Comparison of ENCODE assay signal across 1 cellular context in the genomic region with DNA sequence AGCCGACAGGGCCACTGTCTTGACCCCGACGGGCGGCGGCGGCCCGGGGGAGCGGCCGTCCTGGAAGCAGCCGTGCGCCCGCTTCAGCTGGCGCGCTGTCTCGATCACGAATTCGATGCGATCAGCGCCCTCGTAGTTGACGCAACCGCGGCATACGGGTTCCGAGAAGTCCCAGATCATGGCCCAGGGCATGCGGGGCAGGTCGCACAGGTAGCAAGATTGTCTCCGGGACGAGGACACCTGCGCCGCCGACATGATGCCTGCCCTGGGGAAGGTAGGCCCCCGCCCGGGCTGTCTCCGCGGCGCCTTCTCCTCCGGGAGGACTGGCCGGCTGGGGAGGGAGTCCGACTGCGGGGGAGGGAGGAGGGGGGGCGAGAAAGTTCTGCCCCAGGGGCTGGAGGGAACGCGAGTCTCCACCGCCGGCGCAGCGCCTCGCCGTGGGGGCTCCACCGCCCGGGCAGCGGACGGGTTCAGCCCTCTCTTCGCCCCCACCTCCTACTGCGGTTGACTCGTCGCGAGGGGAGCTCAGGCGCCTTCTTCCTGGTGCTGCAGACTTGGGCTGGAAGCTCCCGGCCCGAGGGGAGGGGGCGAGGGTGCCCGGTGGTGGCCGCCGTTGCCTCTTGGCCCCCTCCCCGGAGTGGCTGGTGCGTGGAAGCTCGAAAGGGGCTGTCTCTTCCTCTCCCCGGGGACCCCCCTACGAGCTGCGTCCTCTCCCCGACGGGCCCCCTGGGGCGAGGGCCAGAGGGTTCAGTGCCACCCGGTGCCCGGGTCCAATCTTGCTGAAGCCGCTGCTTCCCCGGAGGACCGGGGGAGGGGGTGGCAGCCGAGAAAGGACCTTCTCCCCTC.
TF ChIP-seq lines count a peak whose summit lies in the region.

No MANE protein-coding gene starts in this region.

TF ChIP-seq in HepG2, 621 proteins besides CTCF, POLR2A, EP300 and RAD21 (continued from another document and continues in another):
- TF ChIP-seq RFXANK (CRISPR knock-in tag; IDR thresholded peaks at IDR 0.05) (no peak), ZNF432 (CRISPR knock-in tag; IDR thresholded peaks at IDR 0.05; ENCODE audit: borderline replicate concordance) (no peak), NCOA1 (CRISPR knock-in tag; IDR thresholded peaks at IDR 0.05) (no peak), SMAD1 (CRISPR knock-in tag; IDR thresholded peaks at IDR 0.05; ENCODE audit: borderline replicate concordance, low read depth) (no peak), HOXA7 (CRISPR knock-in tag; IDR thresholded peaks at IDR 0.05) (no peak), ZFP41 (CRISPR knock-in tag; IDR thresholded peaks at IDR 0.05; ENCODE audit: borderline replicate concordance) (no peak), ZFP62 (CRISPR knock-in tag; IDR thresholded peaks at IDR 0.05) (no peak), ZNF841 (CRISPR knock-in tag; IDR thresholded peaks at IDR 0.05; ENCODE audit: borderline replicate concordance) (no peak), ZFY (CRISPR knock-in tag; IDR thresholded peaks at IDR 0.05) (peak; percentile 17), LCORL (IDR thresholded peaks at IDR 0.05) (no peak), LCORL (CRISPR knock-in tag; IDR thresholded peaks at IDR 0.05) (no peak), MBNL3 (CRISPR knock-in tag; conservative IDR thresholded peaks at IDR 0.05) (no peak), FOSL2 (CRISPR knock-in tag; IDR thresholded peaks at IDR 0.05) (0 out of 2 replicates have a peak, but pooled peaks have one; percentile 14), ZNF644 (CRISPR knock-in tag; IDR thresholded peaks at IDR 0.05; ENCODE audit: low read depth) (no peak), ZNF781 (CRISPR knock-in tag; IDR thresholded peaks at IDR 0.05; ENCODE audit: borderline replicate concordance, not compliant biosample characterization) (no peak), FOXJ3 (CRISPR knock-in tag; IDR thresholded peaks at IDR 0.05; ENCODE audit: borderline replicate concordance) (no peak), NR3C1 (CRISPR knock-in tag; IDR thresholded peaks at IDR 0.05) (no peak)
- TF ChIP-seq, protein P1, sequence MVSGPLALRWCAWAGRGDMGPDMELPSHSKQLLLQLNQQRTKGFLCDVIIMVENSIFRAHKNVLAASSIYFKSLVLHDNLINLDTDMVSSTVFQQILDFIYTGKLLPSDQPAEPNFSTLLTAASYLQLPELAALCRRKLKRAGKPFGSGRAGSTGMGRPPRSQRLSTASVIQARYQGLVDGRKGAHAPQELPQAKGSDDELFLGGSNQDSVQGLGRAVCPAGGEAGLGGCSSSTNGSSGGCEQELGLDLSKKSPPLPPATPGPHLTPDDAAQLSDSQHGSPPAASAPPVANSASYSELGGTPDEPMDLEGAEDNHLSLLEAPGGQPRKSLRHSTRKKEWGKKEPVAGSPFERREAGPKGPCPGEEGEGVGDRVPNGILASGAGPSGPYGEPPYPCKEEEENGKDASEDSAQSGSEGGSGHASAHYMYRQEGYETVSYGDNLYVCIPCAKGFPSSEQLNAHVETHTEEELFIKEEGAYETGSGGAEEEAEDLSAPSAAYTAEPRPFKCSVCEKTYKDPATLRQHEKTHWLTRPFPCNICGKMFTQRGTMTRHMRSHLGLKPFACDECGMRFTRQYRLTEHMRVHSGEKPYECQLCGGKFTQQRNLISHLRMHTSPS (CRISPR knock-in tag; IDR thresholded peaks at IDR 0.05; ENCODE audit: low read depth), result peak; percentile 71; the same call in 1 of the 2 replicates
- TF ChIP-seq, protein P2, sequence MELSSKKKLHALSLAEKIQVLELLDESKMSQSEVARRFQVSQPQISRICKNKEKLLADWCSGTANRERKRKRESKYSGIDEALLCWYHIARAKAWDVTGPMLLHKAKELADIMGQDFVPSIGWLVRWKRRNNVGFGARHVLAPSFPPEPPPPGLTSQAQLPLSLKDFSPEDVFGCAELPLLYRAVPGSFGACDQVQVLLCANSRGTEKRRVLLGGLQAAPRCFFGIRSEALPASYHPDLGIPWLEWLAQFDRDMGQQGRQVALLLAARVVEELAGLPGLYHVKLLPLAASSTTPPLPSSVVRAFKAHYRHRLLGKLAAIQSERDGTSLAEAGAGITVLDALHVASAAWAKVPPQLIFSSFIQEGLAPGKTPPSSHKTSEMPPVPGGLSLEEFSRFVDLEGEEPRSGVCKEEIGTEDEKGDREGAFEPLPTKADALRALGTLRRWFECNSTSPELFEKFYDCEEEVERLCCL (CRISPR knock-in tag; IDR thresholded peaks at IDR 0.05; ENCODE audit: borderline replicate concordance), result no peak
- TF ChIP-seq, protein P3, sequence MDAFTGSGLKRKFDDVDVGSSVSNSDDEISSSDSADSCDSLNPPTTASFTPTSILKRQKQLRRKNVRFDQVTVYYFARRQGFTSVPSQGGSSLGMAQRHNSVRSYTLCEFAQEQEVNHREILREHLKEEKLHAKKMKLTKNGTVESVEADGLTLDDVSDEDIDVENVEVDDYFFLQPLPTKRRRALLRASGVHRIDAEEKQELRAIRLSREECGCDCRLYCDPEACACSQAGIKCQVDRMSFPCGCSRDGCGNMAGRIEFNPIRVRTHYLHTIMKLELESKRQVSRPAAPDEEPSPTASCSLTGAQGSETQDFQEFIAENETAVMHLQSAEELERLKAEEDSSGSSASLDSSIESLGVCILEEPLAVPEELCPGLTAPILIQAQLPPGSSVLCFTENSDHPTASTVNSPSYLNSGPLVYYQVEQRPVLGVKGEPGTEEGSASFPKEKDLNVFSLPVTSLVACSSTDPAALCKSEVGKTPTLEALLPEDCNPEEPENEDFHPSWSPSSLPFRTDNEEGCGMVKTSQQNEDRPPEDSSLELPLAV (CRISPR knock-in tag; conservative IDR thresholded peaks at IDR 0.05; ENCODE audit: low read depth), result no peak
- TF ChIP-seq, protein P4, sequence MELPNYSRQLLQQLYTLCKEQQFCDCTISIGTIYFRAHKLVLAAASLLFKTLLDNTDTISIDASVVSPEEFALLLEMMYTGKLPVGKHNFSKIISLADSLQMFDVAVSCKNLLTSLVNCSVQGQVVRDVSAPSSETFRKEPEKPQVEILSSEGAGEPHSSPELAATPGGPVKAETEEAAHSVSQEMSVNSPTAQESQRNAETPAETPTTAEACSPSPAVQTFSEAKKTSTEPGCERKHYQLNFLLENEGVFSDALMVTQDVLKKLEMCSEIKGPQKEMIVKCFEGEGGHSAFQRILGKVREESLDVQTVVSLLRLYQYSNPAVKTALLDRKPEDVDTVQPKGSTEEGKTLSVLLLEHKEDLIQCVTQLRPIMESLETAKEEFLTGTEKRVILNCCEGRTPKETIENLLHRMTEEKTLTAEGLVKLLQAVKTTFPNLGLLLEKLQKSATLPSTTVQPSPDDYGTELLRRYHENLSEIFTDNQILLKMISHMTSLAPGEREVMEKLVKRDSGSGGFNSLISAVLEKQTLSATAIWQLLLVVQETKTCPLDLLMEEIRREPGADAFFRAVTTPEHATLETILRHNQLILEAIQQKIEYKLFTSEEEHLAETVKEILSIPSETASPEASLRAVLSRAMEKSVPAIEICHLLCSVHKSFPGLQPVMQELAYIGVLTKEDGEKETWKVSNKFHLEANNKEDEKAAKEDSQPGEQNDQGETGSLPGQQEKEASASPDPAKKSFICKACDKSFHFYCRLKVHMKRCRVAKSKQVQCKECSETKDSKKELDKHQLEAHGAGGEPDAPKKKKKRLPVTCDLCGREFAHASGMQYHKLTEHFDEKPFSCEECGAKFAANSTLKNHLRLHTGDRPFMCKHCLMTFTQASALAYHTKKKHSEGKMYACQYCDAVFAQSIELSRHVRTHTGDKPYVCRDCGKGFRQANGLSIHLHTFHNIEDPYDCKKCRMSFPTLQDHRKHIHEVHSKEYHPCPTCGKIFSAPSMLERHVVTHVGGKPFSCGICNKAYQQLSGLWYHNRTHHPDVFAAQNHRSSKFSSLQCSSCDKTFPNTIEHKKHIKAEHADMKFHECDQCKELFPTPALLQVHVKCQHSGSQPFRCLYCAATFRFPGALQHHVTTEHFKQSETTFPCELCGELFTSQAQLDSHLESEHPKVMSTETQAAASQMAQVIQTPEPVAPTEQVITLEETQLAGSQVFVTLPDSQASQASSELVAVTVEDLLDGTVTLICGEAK (IDR thresholded peaks at IDR 0.05), result no peak
- TF ChIP-seq, protein P4 (CRISPR knock-in tag; IDR thresholded peaks at IDR 0.05), result no peak
- TF ChIP-seq, protein P5, sequence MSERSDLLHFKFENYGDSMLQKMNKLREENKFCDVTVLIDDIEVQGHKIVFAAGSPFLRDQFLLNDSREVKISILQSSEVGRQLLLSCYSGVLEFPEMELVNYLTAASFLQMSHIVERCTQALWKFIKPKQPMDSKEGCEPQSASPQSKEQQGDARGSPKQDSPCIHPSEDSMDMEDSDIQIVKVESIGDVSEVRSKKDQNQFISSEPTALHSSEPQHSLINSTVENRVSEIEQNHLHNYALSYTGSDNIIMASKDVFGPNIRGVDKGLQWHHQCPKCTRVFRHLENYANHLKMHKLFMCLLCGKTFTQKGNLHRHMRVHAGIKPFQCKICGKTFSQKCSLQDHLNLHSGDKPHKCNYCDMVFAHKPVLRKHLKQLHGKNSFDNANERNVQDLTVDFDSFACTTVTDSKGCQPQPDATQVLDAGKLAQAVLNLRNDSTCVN (CRISPR knock-in tag; IDR thresholded peaks at IDR 0.05; ENCODE audit: borderline replicate concordance), result no peak
- TF ChIP-seq, protein P6, sequence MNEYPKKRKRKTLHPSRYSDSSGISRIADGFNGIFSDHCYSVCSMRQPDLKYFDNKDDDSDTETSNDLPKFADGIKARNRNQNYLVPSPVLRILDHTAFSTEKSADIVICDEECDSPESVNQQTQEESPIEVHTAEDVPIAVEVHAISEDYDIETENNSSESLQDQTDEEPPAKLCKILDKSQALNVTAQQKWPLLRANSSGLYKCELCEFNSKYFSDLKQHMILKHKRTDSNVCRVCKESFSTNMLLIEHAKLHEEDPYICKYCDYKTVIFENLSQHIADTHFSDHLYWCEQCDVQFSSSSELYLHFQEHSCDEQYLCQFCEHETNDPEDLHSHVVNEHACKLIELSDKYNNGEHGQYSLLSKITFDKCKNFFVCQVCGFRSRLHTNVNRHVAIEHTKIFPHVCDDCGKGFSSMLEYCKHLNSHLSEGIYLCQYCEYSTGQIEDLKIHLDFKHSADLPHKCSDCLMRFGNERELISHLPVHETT (CRISPR knock-in tag; conservative IDR thresholded peaks at IDR 0.05), result no peak
- TF ChIP-seq, protein P7, sequence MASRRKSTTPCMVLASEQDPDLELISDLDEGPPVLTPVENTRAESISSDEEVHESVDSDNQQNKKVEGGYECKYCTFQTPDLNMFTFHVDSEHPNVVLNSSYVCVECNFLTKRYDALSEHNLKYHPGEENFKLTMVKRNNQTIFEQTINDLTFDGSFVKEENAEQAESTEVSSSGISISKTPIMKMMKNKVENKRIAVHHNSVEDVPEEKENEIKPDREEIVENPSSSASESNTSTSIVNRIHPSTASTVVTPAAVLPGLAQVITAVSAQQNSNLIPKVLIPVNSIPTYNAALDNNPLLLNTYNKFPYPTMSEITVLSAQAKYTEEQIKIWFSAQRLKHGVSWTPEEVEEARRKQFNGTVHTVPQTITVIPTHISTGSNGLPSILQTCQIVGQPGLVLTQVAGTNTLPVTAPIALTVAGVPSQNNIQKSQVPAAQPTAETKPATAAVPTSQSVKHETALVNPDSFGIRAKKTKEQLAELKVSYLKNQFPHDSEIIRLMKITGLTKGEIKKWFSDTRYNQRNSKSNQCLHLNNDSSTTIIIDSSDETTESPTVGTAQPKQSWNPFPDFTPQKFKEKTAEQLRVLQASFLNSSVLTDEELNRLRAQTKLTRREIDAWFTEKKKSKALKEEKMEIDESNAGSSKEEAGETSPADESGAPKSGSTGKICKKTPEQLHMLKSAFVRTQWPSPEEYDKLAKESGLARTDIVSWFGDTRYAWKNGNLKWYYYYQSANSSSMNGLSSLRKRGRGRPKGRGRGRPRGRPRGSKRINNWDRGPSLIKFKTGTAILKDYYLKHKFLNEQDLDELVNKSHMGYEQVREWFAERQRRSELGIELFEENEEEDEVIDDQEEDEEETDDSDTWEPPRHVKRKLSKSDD (CRISPR knock-in tag; IDR thresholded peaks at IDR 0.05; ENCODE audit: low read depth), result no peak
- TF ChIP-seq, protein P8, sequence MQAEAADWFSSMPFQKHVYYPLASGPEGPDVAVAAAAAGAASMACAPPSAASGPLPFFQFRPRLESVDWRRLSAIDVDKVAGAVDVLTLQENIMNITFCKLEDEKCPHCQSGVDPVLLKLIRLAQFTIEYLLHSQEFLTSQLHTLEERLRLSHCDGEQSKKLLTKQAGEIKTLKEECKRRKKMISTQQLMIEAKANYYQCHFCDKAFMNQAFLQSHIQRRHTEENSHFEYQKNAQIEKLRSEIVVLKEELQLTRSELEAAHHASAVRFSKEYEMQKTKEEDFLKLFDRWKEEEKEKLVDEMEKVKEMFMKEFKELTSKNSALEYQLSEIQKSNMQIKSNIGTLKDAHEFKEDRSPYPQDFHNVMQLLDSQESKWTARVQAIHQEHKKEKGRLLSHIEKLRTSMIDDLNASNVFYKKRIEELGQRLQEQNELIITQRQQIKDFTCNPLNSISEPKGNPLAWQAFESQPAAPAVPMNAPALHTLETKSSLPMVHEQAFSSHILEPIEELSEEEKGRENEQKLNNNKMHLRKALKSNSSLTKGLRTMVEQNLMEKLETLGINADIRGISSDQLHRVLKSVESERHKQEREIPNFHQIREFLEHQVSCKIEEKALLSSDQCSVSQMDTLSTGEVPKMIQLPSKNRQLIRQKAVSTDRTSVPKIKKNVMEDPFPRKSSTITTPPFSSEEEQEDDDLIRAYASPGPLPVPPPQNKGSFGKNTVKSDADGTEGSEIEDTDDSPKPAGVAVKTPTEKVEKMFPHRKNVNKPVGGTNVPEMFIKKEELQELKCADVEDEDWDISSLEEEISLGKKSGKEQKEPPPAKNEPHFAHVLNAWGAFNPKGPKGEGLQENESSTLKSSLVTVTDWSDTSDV (CRISPR knock-in tag; IDR thresholded peaks at IDR 0.05), result no peak
